Comparison of ENCODE assay signal across 8 cellular contexts in the genomic region with DNA sequence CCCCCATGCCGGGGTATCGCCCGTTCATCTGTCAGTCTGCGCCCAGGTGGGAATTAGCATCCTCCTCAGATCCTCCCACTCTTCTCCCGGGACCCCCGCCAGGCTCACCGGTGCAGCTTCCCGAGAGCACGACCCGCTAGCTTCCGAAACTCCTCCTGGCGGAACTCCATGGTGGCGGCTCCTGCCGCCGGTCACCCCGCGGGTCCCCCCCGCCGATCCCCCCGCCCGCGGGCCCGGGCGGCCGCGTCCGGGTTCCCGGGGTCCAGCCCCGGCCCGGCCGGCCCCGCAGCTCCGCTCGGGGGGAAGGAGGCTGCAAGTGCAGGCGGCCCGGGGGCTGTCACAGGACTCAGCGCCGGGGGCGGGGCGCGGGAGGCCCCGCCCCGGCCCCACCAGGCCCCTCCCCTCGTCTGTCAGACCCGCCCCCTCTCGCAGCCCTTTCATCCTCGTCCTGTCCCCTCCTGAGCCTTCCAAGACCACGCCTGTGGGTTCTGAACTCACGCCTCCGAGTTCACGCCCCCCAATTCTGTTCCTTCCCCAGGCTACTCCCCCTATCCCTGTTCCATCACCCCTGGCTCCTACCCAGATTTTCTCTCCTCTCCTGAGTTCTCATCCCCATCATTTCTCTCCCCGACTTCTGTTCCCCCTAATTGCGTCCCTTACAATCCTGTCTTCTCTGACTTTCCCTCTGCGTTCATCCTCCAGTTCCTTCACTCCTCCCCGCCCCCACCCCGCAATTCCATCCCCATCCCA. TPM values are rescaled to one million over a fixed set of nuclear protein-coding genes. Genes with fewer than 3 reads are reported as not detected.
DNase-seq lines count a peak whose midpoint lies in the region; ATAC-seq, FAIRE-seq and TF ChIP-seq lines count a peak whose summit lies in the region.

A gene (minus strand): TSS at position 318 of the 750 bp plus-strand sequence. CDS start 148 bp downstream, at position 170.

- WGBS in sigmoid colon, 2 donors = 5 to 6% methylated on average over 56 of the region's 56 CpGs

- H3K9me3 Mint-ChIP-seq in CD4-positive, alpha-beta memory T cell = peaks cover 0 to 4% (median 0%) of the 10 kb centered on the region in 8 donors
- H3K9me3 Mint-ChIP-seq in activated CD4-positive, alpha-beta T cell treated with anti-CD3 and anti-CD28 coated beads, Interleukin-2, amount 10 ng/mL, durations not matched to agents 7 days and 5 days = no peaks in the 10 kb centered on the region

- H3K36me3 ChIP-seq in CD4-positive, alpha-beta memory T cell (ENCODE audit: insufficient read depth, low read length) = peaks cover under 1% of the 10 kb centered on the region
- H3K36me3 ChIP-seq in sigmoid colon = peaks cover 0 to 5% (median 0%) of the 10 kb centered on the region in 4 donors

- in situ Hi-C loops in KBM-7 (cut with MboI; ENCODE audit: low pct_unique_long_range_greater_than_20kb, low sequenced_read_pairs) = no loop called here

- TF ChIP-seq EP300 in sigmoid colon (IDR thresholded peaks at IDR 0.05) = no peak

- no peaks in the 10 kb centered on the region for H3K9me3 ChIP-seq in CD4-positive, alpha-beta memory T cell (ENCODE audit: control insufficient read depth in 1 of 2, low read length in 2 of 2)
- no peaks in the 10 kb centered on the region for H3K9me3 ChIP-seq in sigmoid colon

- H3K27ac Mint-ChIP-seq in CD4-positive, alpha-beta memory T cell = peak within 1 kb of the TSS in 6 of 7 donors; percentile 42 to 85 (median 74)
- peak within 1 kb of the TSS; percentile 68 for H3K27ac Mint-ChIP-seq in activated CD4-positive, alpha-beta T cell treated with anti-CD3 and anti-CD28 coated beads, Interleukin-2, amount 10 ng/mL, durations not matched to agents 7 days and 5 days

- no peak for TF ChIP-seq CTCF in sigmoid colon (IDR thresholded peaks at IDR 0.05)

- no peak for FAIRE-seq in frontal cortex (lab: Jason Lieb, UNC)

- POLR2A ChIA-PET in CD4-positive, alpha-beta memory T cell (lab: Charles Lee; ENCODE audit: partially characterized antibody) = interaction anchor here (0.6 to 2.9 kb wide), 7 partner anchors 11 to 55 kb away, joined by 3 to 15 read pairs (median 5); a partner anchor contains a TSS
- POLR2A ChIA-PET in activated CD4-positive, alpha-beta T cell treated with anti-CD3 and anti-CD28 coated beads, Interleukin-2, amount 10 ng/mL, durations not matched to agents 7 days and 5 days (lab: Charles Lee) = no interaction called here

- no peak within 1 kb of the TSS for H3K27ac ChIP-seq in CD4-positive, alpha-beta memory T cell (ENCODE audit: low read depth, low read length)
- peak within 1 kb of the TSS in 3 of 4 donors; percentile 69 to 91 (median 77) for H3K27ac ChIP-seq in sigmoid colon

- TF ChIP-seq POLR2A in sigmoid colon (IDR thresholded peaks at IDR 0.05) = no peak

- H3K4me1 Mint-ChIP-seq in CD4-positive, alpha-beta memory T cell = peaks cover 20 to 51% (median 31%) of the 10 kb centered on the region in 4 donors
- H3K4me1 Mint-ChIP-seq in activated CD4-positive, alpha-beta T cell treated with anti-CD3 and anti-CD28 coated beads, Interleukin-2, amount 10 ng/mL, durations not matched to agents 7 days and 5 days = peaks cover 50% of the 10 kb centered on the region

- peaks cover 36% of the 10 kb centered on the region for H3K4me1 ChIP-seq in CD4-positive, alpha-beta memory T cell (ENCODE audit: insufficient read depth, low read length)
- H3K4me1 ChIP-seq in sigmoid colon = peaks cover 0 to 24% (median 17%) of the 10 kb centered on the region in 4 donors

- H3K27me3 ChIP-seq in CD4-positive, alpha-beta memory T cell (ENCODE audit: insufficient read depth, low read length) = peaks cover 55% of the 10 kb centered on the region
- H3K27me3 ChIP-seq in sigmoid colon = peaks cover 25 to 68% (median 63%) of the 10 kb centered on the region in 3 donors

- DNase-seq in CD4-positive, alpha-beta memory T cell = no peak
- DNase-seq in KBM-7 (peak; percentile 47), frontal cortex (ENCODE audit: low spot score in 2 of 2) (no peak), sigmoid colon (peak; percentile 86), left lobe of liver (ENCODE audit: low spot score) (no peak)
- DNase-seq in activated CD4-positive, alpha-beta T cell treated with anti-CD3 and anti-CD28 coated beads, Interleukin-2, amount 10 ng/mL, durations not matched to agents 7 days and 5 days = peak; percentile 49

- intact Hi-C loops in CD4-positive, alpha-beta memory T cell (cut with micrococcal nuclease) = no loop called here
- intact Hi-C loops in sigmoid colon (cut with DNase I) = loop anchor here (5.0 kb wide), 1 partner anchor 174 kb away; no protein-coding TSS in a partner anchor

- H3K36me3 Mint-ChIP-seq in CD4-positive, alpha-beta memory T cell = peaks cover 0 to 11% of the 10 kb centered on the region in 2 donors
- H3K36me3 Mint-ChIP-seq in activated CD4-positive, alpha-beta T cell treated with anti-CD3 and anti-CD28 coated beads, Interleukin-2, amount 10 ng/mL, durations not matched to agents 7 days and 5 days (ENCODE audit: low read depth) = peaks cover 13% of the 10 kb centered on the region

- CTCF ChIA-PET in CD4-positive, alpha-beta memory T cell (lab: Charles Lee; ENCODE audit: partially characterized antibody) = interaction anchor here (0.5 to 15.5 kb wide), 6 partner anchors 10 to 662 kb away, joined by 3 to 227 read pairs (median 8); a partner anchor contains a TSS
- CTCF ChIA-PET in activated CD4-positive, alpha-beta T cell treated with anti-CD3 and anti-CD28 coated beads, Interleukin-2, amount 10 ng/mL, durations not matched to agents 7 days and 5 days (lab: Charles Lee) = interaction anchor here (1.1 to 1.9 kb wide), 4 partner anchors 14 to 157 kb away, joined by 4 to 7 read pairs (median 5); no protein-coding TSS in a partner anchor

- no peak within 1 kb of the TSS for H3K4me3 ChIP-seq in CD4-positive, alpha-beta memory T cell (ENCODE audit: low read length in 2 of 2)
- H3K4me3 ChIP-seq in sigmoid colon = peak within 1 kb of the TSS in 3 of 4 donors; percentile 47 to 69 (median 63)

- H3K27me3 Mint-ChIP-seq in CD4-positive, alpha-beta memory T cell = peaks cover 49 to 59% of the 10 kb centered on the region in 2 donors
- H3K27me3 Mint-ChIP-seq in activated CD4-positive, alpha-beta T cell treated with anti-CD3 and anti-CD28 coated beads, Interleukin-2, amount 10 ng/mL, durations not matched to agents 7 days and 5 days = peaks cover 60% of the 10 kb centered on the region

- H3K4me3 Mint-ChIP-seq in CD4-positive, alpha-beta memory T cell = peak within 1 kb of the TSS; percentile 77 to 85 (median 82)
- H3K4me3 Mint-ChIP-seq in activated CD4-positive, alpha-beta T cell treated with anti-CD3 and anti-CD28 coated beads, Interleukin-2, amount 10 ng/mL, durations not matched to agents 7 days and 5 days = peak within 1 kb of the TSS; percentile 79

- ATAC-seq in left lobe of liver = no peak
- ATAC-seq in GM21360 (IDR thresholded peaks at IDR 0.05; ENCODE audit: unreplicated experiment) = no peak
- ATAC-seq in HG03095 (IDR thresholded peaks at IDR 0.05; ENCODE audit: unreplicated experiment) = no peak

RNA-seq across cellular contexts. Expression of the gene that starts here (rescaled TPM):
- total RNA-seq in CD4-positive, alpha-beta memory T cell = under 1 TPM; 0.15 to 0.25 TPM
- not detected for polyA plus RNA-seq in CD4-positive, alpha-beta memory T cell
- total RNA-seq in activated CD4-positive, alpha-beta T cell treated with anti-CD3 and anti-CD28 coated beads, Interleukin-2, amount 10 ng/mL, durations not matched to agents 7 days and 5 days = under 1 TPM; 0.15 to 0.25 TPM
- 13.9 TPM for total RNA-seq in frontal cortex
- total RNA-seq in sigmoid colon = 1 to 10 TPM in 1 of 4 donors, under 1 TPM in 2, not detected in 1; 0.28 to 1.4 (median 0.82) TPM
- polyA plus RNA-seq in sigmoid colon = 1 to 10 TPM in 1 of 3 donors, under 1 TPM in 2; 0.23 to 1.8 (median 0.41) TPM
- 0.15 TPM for total RNA-seq in left lobe of liver

Comparison
In these comparisons a context has a peak if more than half of its experiments do, and no peak if none do; other contexts are left out.
1. Peak in DNase-seq in activated CD4-positive, alpha-beta T cell treated with anti-CD3 and anti-CD28 coated beads, Interleukin-2, amount 10 ng/mL, durations not matched to agents 7 days and 5 days; RNA of the gene not detected or under 1 TPM.
2. DNase-seq: peak in KBM-7 (single experiment) and sigmoid colon (single experiment); none in CD4-positive, alpha-beta memory T cell (0 of 5), frontal cortex (0 of 2) and left lobe of liver (single experiment).
3. H3K4me3 ChIP-seq: peak in sigmoid colon (3 of 4); none in CD4-positive, alpha-beta memory T cell (0 of 2).